Comparison of ENCODE assay signal across 8 cellular contexts in the genomic region with DNA sequence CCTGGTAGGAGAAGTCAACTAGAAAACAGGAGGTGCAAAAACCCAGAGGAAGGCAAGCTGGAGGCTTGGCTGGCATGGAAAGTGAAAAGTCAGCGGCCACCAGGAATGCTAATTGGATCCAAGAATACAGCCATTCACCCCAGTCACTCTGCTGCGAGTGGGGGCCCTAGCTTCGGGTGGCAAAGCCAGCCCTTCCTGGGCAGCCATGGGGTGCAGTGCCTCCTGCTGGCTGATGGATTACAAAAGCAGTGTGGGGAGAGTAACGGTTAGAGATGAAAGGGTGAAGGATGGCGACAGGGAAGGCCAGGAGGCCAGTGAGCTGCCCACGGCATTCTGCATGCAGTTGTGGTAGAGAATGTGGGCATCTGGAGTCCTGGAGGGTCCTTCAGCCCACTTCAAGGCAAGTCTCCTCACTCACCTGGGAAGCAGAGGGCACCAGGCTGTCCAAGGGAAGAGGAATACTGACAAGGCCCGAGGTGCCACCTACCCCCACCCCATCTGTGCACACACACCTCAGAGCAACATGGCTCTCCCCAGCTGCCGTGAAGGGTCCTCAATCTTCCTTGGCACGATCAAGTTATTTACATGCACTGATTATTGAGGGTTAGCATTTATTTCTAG. TPM values are rescaled to one million over a fixed set of nuclear protein-coding genes. Genes with fewer than 3 reads are reported as not detected.
DNase-seq lines count a peak whose midpoint lies in the region; ATAC-seq and TF ChIP-seq lines count a peak whose summit lies in the region.

No MANE protein-coding gene starts in this region.

- no peak for DNase-seq in GM12864 (ENCODE audit: low read depth)
- no peak for DNase-seq in Peyer's patch
- DNase-seq in foreskin keratinocyte, result no peak
- no peak for DNase-seq in NCI-H2227 treated with DMSO at 0.1 percent for 48 hours (lab: John Stamatoyannopoulos, UW)

- H3K4me1 Mint-ChIP-seq in stimulated activated memory B cell treated with anti-CD40 and anti-IgM and Interleukin-4, amounts not matched to agents 10 μg/mL and 1 μg/mL and 100 μg/mL, for 72 hours, result peaks cover 13% of the 10 kb centered on the region

- peaks cover 0 to 53% (median 9%) of the 10 kb centered on the region in 4 donors for H3K4me1 ChIP-seq in Peyer's patch
- peaks cover 23% of the 10 kb centered on the region for H3K4me1 ChIP-seq in foreskin keratinocyte
- H3K4me1 ChIP-seq in skeletal muscle tissue (ENCODE audit: control insufficient read depth in 3 of 3, insufficient read depth in 3 of 3, low read length in 3 of 3), result peaks cover 61 to 69% (median 68%) of the 10 kb centered on the region in 3 donors

- H3K27ac Mint-ChIP-seq in stimulated activated memory B cell treated with anti-CD40 and anti-IgM and Interleukin-4, amounts not matched to agents 10 μg/mL and 1 μg/mL and 100 μg/mL, for 72 hours, result no peak overlapping the region

- no peak overlapping the region for H3K4me3 ChIP-seq in GM12864 (ENCODE audit: low read depth, low read length)
- H3K4me3 ChIP-seq in Peyer's patch, result no peak overlapping the region
- H3K4me3 ChIP-seq in skeletal muscle tissue (ENCODE audit: low read length in 3 of 3), result peak overlapping the region in 2 of 3 donors; percentile 8 to 18

- H3K9ac ChIP-seq in skeletal muscle tissue (ENCODE audit: low read depth in 1 of 3, low read length in 3 of 3), result peak overlapping the region; percentile 15 to 79 (median 35)

- H3K27me3 ChIP-seq in Peyer's patch (no peaks in the 10 kb centered on the region), foreskin keratinocyte (no peaks in the 10 kb centered on the region), skeletal muscle tissue (ENCODE audit: control insufficient read depth in 3 of 3, insufficient read depth in 3 of 3, low read length in 3 of 3) (no peaks in the 10 kb centered on the region)

- TF ChIP-seq CTCF in GM12864 (IDR thresholded peaks at IDR 0.05; ENCODE audit: low read depth, low read length, missing control alignments) (peak; percentile 32), Peyer's patch (IDR thresholded peaks at IDR 0.05) (peak in 4 of 6 experiments; percentile 6 to 23 (median 20)), foreskin keratinocyte (conservative IDR thresholded peaks at IDR 0.05) (peak; percentile 59)

- H3K27me3 Mint-ChIP-seq in stimulated activated memory B cell treated with anti-CD40 and anti-IgM and Interleukin-4, amounts not matched to agents 10 μg/mL and 1 μg/mL and 100 μg/mL, for 72 hours, result no peaks in the 10 kb centered on the region

- peaks cover 0 to 64% (median 3%) of the 10 kb centered on the region in 3 donors for H3K36me3 ChIP-seq in Peyer's patch
- peaks cover 50 to 57% (median 56%) of the 10 kb centered on the region in 3 donors for H3K36me3 ChIP-seq in skeletal muscle tissue (ENCODE audit: control insufficient read depth in 3 of 3, insufficient read depth in 3 of 3, low read length in 3 of 3)

- H3K27ac ChIP-seq in Peyer's patch (peak overlapping the region in 3 of 4 donors; percentile 31 to 87 (median 45)), foreskin keratinocyte (no peak overlapping the region), skeletal muscle tissue (ENCODE audit: low read depth, low read length) (peak overlapping the region; percentile 80)

- H3K36me3 Mint-ChIP-seq in stimulated activated memory B cell treated with anti-CD40 and anti-IgM and Interleukin-4, amounts not matched to agents 10 μg/mL and 1 μg/mL and 100 μg/mL, for 72 hours, result peaks cover 79% of the 10 kb centered on the region

- H3K4me3 Mint-ChIP-seq in stimulated activated memory B cell treated with anti-CD40 and anti-IgM and Interleukin-4, amounts not matched to agents 10 μg/mL and 1 μg/mL and 100 μg/mL, for 72 hours, result no peak overlapping the region

- no peaks in the 10 kb centered on the region for H3K9me3 ChIP-seq in Peyer's patch
- no peaks in the 10 kb centered on the region for H3K9me3 ChIP-seq in skeletal muscle tissue (ENCODE audit: control insufficient read depth in 3 of 3, low read length in 3 of 3)

- TF ChIP-seq POLR2A in Peyer's patch (IDR thresholded peaks at IDR 0.05), result no peak

- ATAC-seq in foreskin keratinocyte (no peak), GM18519 (IDR thresholded peaks at IDR 0.05; ENCODE audit: low FRiP score, unreplicated experiment) (no peak), GM19463 (IDR thresholded peaks at IDR 0.05; ENCODE audit: unreplicated experiment) (no peak)
- ATAC-seq in stimulated activated memory B cell treated with anti-CD40 and anti-IgM and Interleukin-4, amounts not matched to agents 10 μg/mL and 1 μg/mL and 100 μg/mL, for 72 hours, result no peak

- no peaks in the 10 kb centered on the region for H3K9me3 Mint-ChIP-seq in stimulated activated memory B cell treated with anti-CD40 and anti-IgM and Interleukin-4, amounts not matched to agents 10 μg/mL and 1 μg/mL and 100 μg/mL, for 72 hours

RNA-seq across cellular contexts. Expression of gene EPHX3, which starts 20.3 kb away (rescaled TPM):
- total RNA-seq in Peyer's patch (not detected), foreskin keratinocyte (0.10 TPM in 1 of 2 replicates, not detected in the other), skeletal muscle tissue (not detected)
- polyA plus RNA-seq in foreskin keratinocyte, result 0.06 and 0.12 TPM in 2 replicates

RNA-seq across cellular contexts. Expression of gene NOTCH3, which starts 51.7 kb away (rescaled TPM):
- 10 to 100 TPM in 2 of 4 donors, 1 to 10 TPM in 2; 2.6 to 16.5 (median 8.9) TPM for total RNA-seq in Peyer's patch
- 0.21 and 0.24 TPM in 2 replicates for total RNA-seq in foreskin keratinocyte
- polyA plus RNA-seq in foreskin keratinocyte, result 0.04 and 0.09 TPM in 2 replicates
- 77.8 TPM for total RNA-seq in skeletal muscle tissue

Comparison
In these comparisons a context has a peak if more than half of its experiments do, and no peak if none do; other contexts are left out.
1. H3K4me3 ChIP-seq: peak in skeletal muscle tissue (2 of 3); none in GM12864 (single experiment) and Peyer's patch (0 of 4).
2. Peak in every context shown above with its lines, with median percentiles within 50 percentile points of each other: CTCF ChIP-seq.